In genomic region chr9:75457474-75458011, GRCh38 we compare ENCODE assay signal across 27 cellular contexts.
"Had no signal": no experiment of that assay in that cellular context is flagged by ENCODE, and none has a peak within 500 bp of the region (broad histone marks: within the 10 kb centered on the region; RNA-seq: fewer than 3 reads in every experiment).

No MANE protein-coding gene starts in this region.

- H3K9me3 Mint-ChIP-seq: mesothelial cell of epicardium, nephron, neural progenitor cell had no signal

- ATAC-seq: foreskin keratinocyte; gastroesophageal sphincter; heart right ventricle; mucosa of descending colon; stimulated activated memory B cell treated with anti-CD40 and anti-IgM and Interleukin-4, amounts not matched to agents 10 μg/mL and 1 μg/mL and 100 μg/mL, for 72 hours; stimulated activated naive CD8-positive, alpha-beta T cell treated with anti-CD3 and anti-CD28 coated beads, Interleukin-15, Interleukin-2, amounts not matched to agents 100 U/mL and 50 U/mL, for 24 hours; upper lobe of right lung had no signal

- H3K36me3 ChIP-seq: esophagus muscularis mucosa, gastroesophageal sphincter, heart right ventricle, neural progenitor cell, prostate gland, right atrium auricular region, sigmoid colon, transverse colon, upper lobe of right lung, uterus had no signal

- H3K27me3 Mint-ChIP-seq: central memory CD8-positive, alpha-beta T cell; memory B cell; naive B cell; stimulated activated memory B cell treated with anti-CD40 and anti-IgM and Interleukin-4, amounts not matched to agents 10 μg/mL and 1 μg/mL and 100 μg/mL, for 72 hours had no signal

- H3K4me3 Mint-ChIP-seq: central memory CD8-positive, alpha-beta T cell; memory B cell; mesothelial cell of epicardium; naive B cell; nephron; neural progenitor cell; stimulated activated memory B cell treated with anti-CD40 and anti-IgM and Interleukin-4, amounts not matched to agents 10 μg/mL and 1 μg/mL and 100 μg/mL, for 72 hours had no signal

- DNase-seq: dermis blood vessel endothelial cell; effector memory CD4-positive, alpha-beta T cell; foreskin keratinocyte; heart right ventricle; hippocampal formation; mucosa of descending colon; naive B cell; sigmoid colon; stimulated activated CD4-positive, alpha-beta T cell treated with anti-CD3 and anti-CD28 coated beads, Interleukin-4, amount 100 ng/mL, for 4 hours; stimulated activated naive CD8-positive, alpha-beta T cell treated with anti-CD3 and anti-CD28 coated beads, Interleukin-15, Interleukin-2, amounts not matched to agents 100 U/mL and 50 U/mL, for 24 hours; substantia nigra; testis; transverse colon; upper lobe of right lung; uterus had no signal

- H3K36me3 Mint-ChIP-seq: memory B cell; mesothelial cell of epicardium; naive B cell; neural progenitor cell; stimulated activated memory B cell treated with anti-CD40 and anti-IgM and Interleukin-4, amounts not matched to agents 10 μg/mL and 1 μg/mL and 100 μg/mL, for 72 hours had no signal

- H3K4me2 ChIP-seq: neural progenitor cell had no signal

- H3K4me3 ChIP-seq: coronary artery, esophagus muscularis mucosa, gastroesophageal sphincter, heart right ventricle, lung, mucosa of descending colon, neural progenitor cell, prostate gland, right atrium auricular region, sigmoid colon, testis, transverse colon, upper lobe of right lung, uterus had no signal

- H3K4me1 ChIP-seq: foreskin keratinocyte, neural progenitor cell, prostate gland, testis, uterus had no signal

- H3K9me3 ChIP-seq: esophagus muscularis mucosa, gastroesophageal sphincter, heart right ventricle, mucosa of descending colon, prostate gland, right atrium auricular region, sigmoid colon, testis, transverse colon, upper lobe of right lung, uterus had no signal

- H3K27ac ChIP-seq: coronary artery, esophagus muscularis mucosa, foreskin keratinocyte, gastroesophageal sphincter, heart right ventricle, neural progenitor cell, prostate gland, right atrium auricular region, sigmoid colon, testis, transverse colon, upper lobe of right lung, uterus had no signal

- H3K9ac ChIP-seq: neural progenitor cell had no signal

- H3K27me3 ChIP-seq: esophagus muscularis mucosa, foreskin keratinocyte, gastroesophageal sphincter, heart right ventricle, neural progenitor cell, right atrium auricular region, sigmoid colon, testis, transverse colon, upper lobe of right lung had no signal

- H3K4me1 Mint-ChIP-seq: central memory CD8-positive, alpha-beta T cell; nephron; neural progenitor cell had no signal

- H3K27ac Mint-ChIP-seq: memory B cell; mesothelial cell of epicardium; naive B cell; nephron; neural progenitor cell; stimulated activated memory B cell treated with anti-CD40 and anti-IgM and Interleukin-4, amounts not matched to agents 10 μg/mL and 1 μg/mL and 100 μg/mL, for 72 hours had no signal
